19 cellular contexts compared by ENCODE assay signal in the genomic region with DNA sequence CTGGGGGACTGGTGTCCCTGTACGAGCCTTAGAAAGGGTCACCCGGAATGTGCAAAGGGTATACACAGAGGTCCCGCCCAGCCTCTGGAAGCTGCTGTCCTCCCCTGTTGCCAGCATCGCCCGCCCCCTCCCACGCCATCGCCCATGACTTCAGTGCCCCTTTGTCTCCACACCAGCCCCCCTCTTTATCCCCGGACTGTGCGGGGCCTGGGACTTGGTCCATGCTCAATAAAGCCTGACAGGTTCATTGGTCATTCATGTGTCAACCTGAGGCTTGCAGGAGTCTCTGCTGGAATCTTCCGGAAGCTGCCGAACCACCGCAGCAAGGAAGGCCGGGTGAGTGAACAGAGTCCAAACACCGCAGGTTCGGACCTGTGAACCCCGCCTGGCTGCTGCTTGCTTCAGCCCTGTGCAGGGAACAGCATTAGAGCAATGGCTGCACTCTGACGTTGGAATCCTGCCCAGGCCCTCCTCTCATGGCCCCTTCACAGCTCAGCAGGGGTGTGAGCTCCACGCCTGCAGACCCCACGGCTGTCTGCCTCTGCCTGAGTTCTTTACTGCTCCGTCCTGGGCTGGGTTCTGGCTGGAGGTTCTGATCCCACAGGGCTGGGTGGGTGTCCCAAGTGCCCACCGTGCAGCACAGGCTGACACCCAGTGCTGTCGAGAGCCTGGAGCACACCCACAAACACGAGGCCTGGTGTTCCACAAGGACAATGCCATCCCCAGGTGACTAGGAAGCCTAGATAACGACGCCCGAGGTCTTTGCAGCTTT.
"Had no signal": no experiment of that assay in that cellular context is flagged by ENCODE, and none has a peak within 500 bp of the region (broad histone marks: within the 10 kb centered on the region; RNA-seq: fewer than 3 reads in every experiment).

No MANE protein-coding gene starts in this region.

- FAIRE-seq: astrocyte, colon had no signal

- H3K36me3 ChIP-seq: heart right ventricle, ovary, prostate gland, right atrium auricular region, thyroid gland had no signal

- DNase-seq: activated B cell treated with CpG ODN at 0.5 μM for 24 hours; activated CD4-positive, alpha-beta T cell treated with anti-CD3 and anti-CD28 coated beads, Interleukin-2, amount 50 U/mL, for 4 hours; activated CD8-positive, alpha-beta memory T cell treated with anti-CD3 and anti-CD28 coated beads, Interleukin-2, amount 50 U/mL, for 48 hours; activated naive CD4-positive, alpha-beta T cell; activated T-cell treated with anti-CD3 and anti-CD28 coated beads, Interleukin-2, amount 50 U/mL, for 4 hours; effector memory CD8-positive, alpha-beta T cell; naive thymus-derived CD8-positive, alpha-beta T cell; ovary; stimulated activated CD4-positive, alpha-beta T cell treated with anti-CD3 and anti-CD28 coated beads, Interleukin-12 subunit alpha, Interleukin-12 subunit beta, amount 100 ng/mL, for 4 hours; stimulated activated CD4-positive, alpha-beta T cell treated with anti-CD3 and anti-CD28 coated beads, Interleukin-4, amount 100 ng/mL, for 4 hours; T-helper 17 cell had no signal

- H3K27me3 ChIP-seq: heart right ventricle, ovary, right atrium auricular region, thyroid gland had no signal

- H3K4me3 ChIP-seq: heart right ventricle, lung, ovary, prostate gland, right atrium auricular region, thyroid gland had no signal

- H3K4me1 ChIP-seq: prostate gland, thyroid gland had no signal

- H3K27ac ChIP-seq: heart right ventricle, ovary, prostate gland, right atrium auricular region, thyroid gland had no signal

- ATAC-seq: activated T-cell treated with anti-CD3 and anti-CD28 coated beads, Interleukin-2, amount 50 U/mL, for 4 hours; effector memory CD8-positive, alpha-beta T cell; naive thymus-derived CD8-positive, alpha-beta T cell; stimulated activated naive CD8-positive, alpha-beta T cell treated with anti-CD3 and anti-CD28 coated beads, Interleukin-15, Interleukin-2, amounts not matched to agents 100 U/mL and 50 U/mL, for 24 hours; T-helper 17 cell had no signal

- H3K9me3 ChIP-seq: heart right ventricle, ovary, prostate gland, right atrium auricular region, thyroid gland had no signal
